14 cellular contexts compared by ENCODE assay signal in the genomic region with DNA sequence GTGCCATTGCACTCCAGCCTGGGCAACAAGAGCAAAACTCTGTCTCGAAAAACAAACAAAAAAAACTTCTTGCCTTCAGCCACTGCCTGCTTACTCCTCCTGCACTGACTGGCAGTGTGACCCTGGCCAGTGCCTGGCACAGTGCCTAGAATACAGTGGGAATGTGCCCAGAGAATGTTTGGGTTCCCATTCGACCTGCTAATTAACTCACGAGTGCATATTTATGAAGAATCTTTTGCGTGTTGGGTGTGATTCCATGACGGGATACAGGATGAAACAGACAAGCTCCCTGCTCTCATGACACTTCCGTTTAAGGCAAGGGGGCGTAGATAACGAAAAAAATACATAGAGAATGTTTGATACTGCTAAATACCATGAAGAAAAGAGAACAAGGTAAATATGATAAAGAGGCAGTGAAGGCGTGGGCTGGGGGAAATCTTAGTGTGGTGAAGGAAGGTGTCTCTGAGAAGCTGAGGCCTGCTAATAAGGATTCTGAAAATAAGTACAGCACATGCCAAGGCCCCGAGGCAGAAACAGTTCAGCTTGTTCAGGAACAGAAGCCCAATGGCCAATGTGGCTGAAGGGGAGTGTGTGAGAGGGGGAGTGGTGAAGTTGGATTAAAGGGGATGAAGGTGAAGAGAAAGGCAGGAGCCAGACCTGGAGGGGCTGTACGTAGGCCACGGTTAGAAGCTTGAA. TPM values are rescaled to one million over a fixed set of nuclear protein-coding genes. Genes with fewer than 3 reads are reported as not detected.
DNase-seq lines count a peak whose midpoint lies in the region; ATAC-seq, FAIRE-seq and TF ChIP-seq lines count a peak whose summit lies in the region.
"Had no signal": no experiment of that assay in that cellular context is flagged by ENCODE, and none has a peak within 500 bp of the region (broad histone marks: within the 10 kb centered on the region; RNA-seq: fewer than 3 reads in every experiment).

No MANE protein-coding gene starts in this region.

- no peak for ATAC-seq in SK-N-SH treated with all-trans-retinoic acid at 6 μM for 48 hours
- peak; percentile 33 to 80 (median 58) for ATAC-seq in pancreas
- ATAC-seq in HG02763 (IDR thresholded peaks at IDR 0.05; ENCODE audit: unreplicated experiment): no peak
- ATAC-seq in GM19035 (IDR thresholded peaks at IDR 0.05; ENCODE audit: unreplicated experiment): no peak

- H2AFZ ChIP-seq in SK-N-SH (ENCODE audit: low read depth): no peak overlapping the region

- no peaks in the 10 kb centered on the region for H4K20me1 ChIP-seq in SK-N-SH (ENCODE audit: insufficient read depth)

- H3K4me3 Mint-ChIP-seq in IgD-negative memory B cell: peak overlapping the region; percentile 0 to 89 (median 80)
- H3K4me3 Mint-ChIP-seq: brain had no signal

- peaks cover 8% of the 10 kb centered on the region for H3K36me3 Mint-ChIP-seq in IgD-negative memory B cell
- H3K36me3 Mint-ChIP-seq: brain had no signal

- H3K27me3 ChIP-seq in SK-N-SH (ENCODE audit: insufficient read depth): no peaks in the 10 kb centered on the region
- H3K27me3 ChIP-seq in colonic mucosa: no peaks in the 10 kb centered on the region
- H3K27me3 ChIP-seq in pancreas: peaks cover 0 to 3% (median 0%) of the 10 kb centered on the region in 4 donors

- no peak overlapping the region for H3K9ac ChIP-seq in SK-N-SH
- H3K9ac ChIP-seq in colonic mucosa (ENCODE audit: low read depth in 2 of 2, low read length in 2 of 2): no peak overlapping the region
- no peak overlapping the region for H3K9ac ChIP-seq in kidney (ENCODE audit: low read length in 2 of 2)

- H3K27ac Mint-ChIP-seq in IgD-negative memory B cell: peak overlapping the region; percentile 59 to 96 (median 94)

- no peaks in the 10 kb centered on the region for H3K9me3 ChIP-seq in SK-N-SH
- H3K9me3 ChIP-seq in colonic mucosa: no peaks in the 10 kb centered on the region
- H3K9me3 ChIP-seq in pancreas: no peaks in the 10 kb centered on the region
- H3K9me3 ChIP-seq in kidney (ENCODE audit: control insufficient read depth in 1 of 2, low read length in 2 of 2): no peaks in the 10 kb centered on the region
- H3K9me3 ChIP-seq: sigmoid colon had no signal

- TF ChIP-seq EP300 in SK-N-SH (IDR thresholded peaks at IDR 0.05; ENCODE audit: borderline replicate concordance in 1 of 2, low read depth in 1 of 2, low read length in 1 of 2): no peak

- no peaks in the 10 kb centered on the region for H3K9me2 ChIP-seq in SK-N-SH

- no peaks in the 10 kb centered on the region for H3K79me2 ChIP-seq in SK-N-SH (ENCODE audit: insufficient read depth)

- no peaks in the 10 kb centered on the region for H3K9me3 Mint-ChIP-seq in IgD-negative memory B cell

- no peak overlapping the region for H3K27ac ChIP-seq in SK-N-SH (ENCODE audit: low read depth in 2 of 2, low read length in 1 of 2)
- H3K27ac ChIP-seq in colonic mucosa: peak overlapping the region; percentile 19
- H3K27ac ChIP-seq in pancreas: no peak overlapping the region
- H3K27ac ChIP-seq in kidney (ENCODE audit: low read depth in 2 of 2, low read length in 2 of 2): peak overlapping the region in 1 of 2 donors; percentile 51

- WGBS in SK-N-SH (ENCODE audit: low lambda C conversion rate): 58% methylated on average over 12 of the region's 12 CpGs
- WGBS in pancreas, 2 donors: 30 to 34% methylated on average over 12 of the region's 12 CpGs

- TF ChIP-seq CTCF in SK-N-SH (IDR thresholded peaks at IDR 0.05): no peak
- no peak for TF ChIP-seq CTCF in colonic mucosa (IDR thresholded peaks at IDR 0.05)
- no peak for TF ChIP-seq CTCF in pancreas (IDR thresholded peaks at IDR 0.05)
- TF ChIP-seq CTCF in kidney (IDR thresholded peaks at IDR 0.05; ENCODE audit: borderline replicate concordance, extremely low read depth, insufficient read depth): no peak

- no peak overlapping the region for H3K4me2 ChIP-seq in SK-N-SH

- H3K27me3 Mint-ChIP-seq in IgD-negative memory B cell: peaks cover 1% of the 10 kb centered on the region

- DNase-seq in SK-N-SH (peak; percentile 29), colonic mucosa (no peak), pancreas (peak; percentile 46 to 80 (median 72)), kidney (no peak)
- DNase-seq: ACHN, NCI-H187, RPMI8226, sigmoid colon had no signal

- TF ChIP-seq RAD21 in SK-N-SH (IDR thresholded peaks at IDR 0.05; ENCODE audit: low read length): no peak

- intact Hi-C loops in colonic mucosa (cut with DNase I): no loop called here
- intact Hi-C loops in pancreas (cut with DNase I): no loop called here
- intact Hi-C loops in kidney (cut with DNase I): no loop called here

- POLR2A ChIA-PET in SK-N-SH (lab: Yijun Ruan, JAX): no interaction called here

- H3K4me1 Mint-ChIP-seq in IgD-negative memory B cell: peaks cover 68 to 72% (median 72%) of the 10 kb centered on the region in 3 donors
- H3K4me1 Mint-ChIP-seq: brain had no signal

- peaks cover 10% of the 10 kb centered on the region for H3F3A ChIP-seq in SK-N-SH (replicated peaks; ENCODE audit: insufficient read depth)

- FAIRE-seq in pancreas (lab: Jason Lieb, UNC) (no peak), kidney (lab: Jason Lieb, UNC) (no peak)

- no peak overlapping the region for H3K4me3 ChIP-seq in SK-N-SH (ENCODE audit: low read depth in 2 of 2, low read length in 1 of 2)
- no peak overlapping the region for H3K4me3 ChIP-seq in colonic mucosa
- no peak overlapping the region for H3K4me3 ChIP-seq in pancreas
- no peak overlapping the region for H3K4me3 ChIP-seq in kidney (ENCODE audit: low read length in 2 of 2)
- H3K4me3 ChIP-seq: sigmoid colon had no signal

- H3K36me3 ChIP-seq in SK-N-SH (replicated peaks in 1 of 2; ENCODE audit: control insufficient read depth in 1 of 2, insufficient read depth in 2 of 2, low read length in 1 of 2): no peaks in the 10 kb centered on the region
- no peaks in the 10 kb centered on the region for H3K36me3 ChIP-seq in colonic mucosa
- H3K36me3 ChIP-seq in pancreas: no peaks in the 10 kb centered on the region
- H3K36me3 ChIP-seq in kidney (ENCODE audit: control insufficient read depth in 1 of 2, insufficient read depth in 2 of 2, low read length in 2 of 2): no peaks in the 10 kb centered on the region
- H3K36me3 ChIP-seq: sigmoid colon had no signal

- CTCF ChIA-PET in SK-N-SH (lab: Yijun Ruan, JAX): interaction anchor here (1.1 to 9.5 kb wide), 4 partner anchors 8 to 76 kb away, joined by 4 to 105 read pairs (median 5); a partner anchor contains a TSS

- H3K4me1 ChIP-seq in SK-N-SH (ENCODE audit: control insufficient read depth in 1 of 2, insufficient read depth in 2 of 2, low read depth in 1 of 2, low read length in 1 of 2) (peaks cover 0 to 8% of the 10 kb centered on the region in 2 experiments; a peak in 3 of 4 replicates), colonic mucosa (no peaks in the 10 kb centered on the region), pancreas (peaks cover 0 to 2% (median 0%) of the 10 kb centered on the region in 3 donors), kidney (ENCODE audit: control insufficient read depth in 1 of 2, insufficient read depth in 1 of 2, low read depth in 1 of 2, low read length in 2 of 2) (peaks cover 2 to 16% of the 10 kb centered on the region in 2 donors)
- H3K4me1 ChIP-seq: sigmoid colon had no signal

TF ChIP-seq in SK-N-SH, 30 proteins besides CTCF, POLR2A, EP300 and RAD21:
- no peak for TF ChIP-seq RCOR1 (IDR thresholded peaks at IDR 0.05; ENCODE audit: low read length)
- peak; percentile 32; the same call in 1 of the 2 replicates for TF ChIP-seq NFIC (IDR thresholded peaks at IDR 0.05; ENCODE audit: borderline replicate concordance)

TF ChIP-seq in SK-N-SH treated with all-trans-retinoic acid at 6 μM for 48 hours, 23 proteins besides CTCF, POLR2A, EP300 and RAD21 (continues in another document):
- no peak for TF ChIP-seq ZNF8 (CRISPR knock-in tag; IDR thresholded peaks at IDR 0.05)
- TF ChIP-seq, protein P1, sequence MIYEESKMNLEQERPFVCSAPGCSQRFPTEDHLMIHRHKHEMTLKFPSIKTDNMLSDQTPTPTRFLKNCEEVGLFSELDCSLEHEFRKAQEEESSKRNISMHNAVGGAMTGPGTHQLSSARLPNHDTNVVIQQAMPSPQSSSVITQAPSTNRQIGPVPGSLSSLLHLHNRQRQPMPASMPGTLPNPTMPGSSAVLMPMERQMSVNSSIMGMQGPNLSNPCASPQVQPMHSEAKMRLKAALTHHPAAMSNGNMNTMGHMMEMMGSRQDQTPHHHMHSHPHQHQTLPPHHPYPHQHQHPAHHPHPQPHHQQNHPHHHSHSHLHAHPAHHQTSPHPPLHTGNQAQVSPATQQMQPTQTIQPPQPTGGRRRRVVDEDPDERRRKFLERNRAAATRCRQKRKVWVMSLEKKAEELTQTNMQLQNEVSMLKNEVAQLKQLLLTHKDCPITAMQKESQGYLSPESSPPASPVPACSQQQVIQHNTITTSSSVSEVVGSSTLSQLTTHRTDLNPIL (CRISPR knock-in tag; IDR thresholded peaks at IDR 0.05; ENCODE audit: low read depth): no peak

RNA-seq across cellular contexts. Expression of a gene that starts 4.3 kb away (rescaled TPM):
- polyA plus RNA-seq in SK-N-SH (2012; rRNA removed) (2.8 and 4.7 TPM in 2 replicates), IgD-negative memory B cell (34.2 TPM), pancreas (1 to 10 TPM; 3.0 to 4.6 TPM), kidney (ENCODE audit: insufficient read depth, low read depth, low replicate concordance) (17.1 TPM)
- 1.8 and 2.8 TPM in 2 replicates for polyA plus RNA-seq in SK-N-SH (2012; cell fraction: cytosol; rRNA removed)
- polyA plus RNA-seq in SK-N-SH (2012; cell fraction: nucleus; rRNA removed): 2.2 and 3.0 TPM in 2 replicates
- total RNA-seq in colonic mucosa (1 to 10 TPM; 2.5 to 3.3 TPM), pancreas (1 to 10 TPM; 1.1 to 7.1 (median 2.5) TPM), kidney (18.3 TPM)
- total RNA-seq: HT-29 had no signal

RNA-seq across cellular contexts. Expression of a gene that starts 4.4 kb away (rescaled TPM):
- 10.4 and 11.0 TPM in 2 replicates for polyA plus RNA-seq in SK-N-SH (2012; rRNA removed)
- 11.8 and 12.9 TPM in 2 replicates for polyA plus RNA-seq in SK-N-SH (2012; cell fraction: cytosol; rRNA removed)
- polyA plus RNA-seq in SK-N-SH (2012; cell fraction: nucleus; rRNA removed): 3.8 and 5.5 TPM in 2 replicates
- polyA plus RNA-seq in IgD-negative memory B cell: 10.3 TPM
- total RNA-seq in colonic mucosa: under 1 TPM; 0.56 to 0.94 TPM
- total RNA-seq in pancreas: 1 to 10 TPM in 1 of 6 donors, under 1 TPM in 5; 0.23 to 2.2 (median 0.66) TPM
- polyA plus RNA-seq in pancreas: 1 to 10 TPM in 1 of 2 donors, under 1 TPM in 1; 0.87 to 1.6 TPM
- 4.7 TPM for total RNA-seq in kidney
- polyA plus RNA-seq in kidney (ENCODE audit: insufficient read depth, low read depth, low replicate concordance): 8.3 TPM
- total RNA-seq: HT-29 had no signal

RNA-seq across cellular contexts. Expression of a gene that starts 15.8 kb away (rescaled TPM):
- 0.13 TPM in 1 of 2 replicates, not detected in the other for polyA plus RNA-seq in SK-N-SH (2012; rRNA removed)
- 0.03 and 0.05 TPM in 2 replicates for polyA plus RNA-seq in SK-N-SH (2012; cell fraction: cytosol; rRNA removed)
- polyA plus RNA-seq in SK-N-SH (2012; cell fraction: nucleus; rRNA removed): 0.11 and 0.25 TPM in 2 replicates
- polyA plus RNA-seq in IgD-negative memory B cell: 1.0 TPM
- not detected for total RNA-seq in colonic mucosa
- under 1 TPM in 1 of 6 donors, not detected in 5; 0.22 TPM for total RNA-seq in pancreas
- under 1 TPM; 0.19 to 0.28 TPM for polyA plus RNA-seq in pancreas
- 0.22 TPM for total RNA-seq in kidney
- 1.5 TPM for polyA plus RNA-seq in kidney (ENCODE audit: insufficient read depth, low read depth, low replicate concordance)
- total RNA-seq: HT-29, sigmoid colon had no signal

Comparison
In these comparisons a context has a peak if more than half of its experiments do, and no peak if none do; other contexts are left out.
1. DNase-seq: peak in SK-N-SH (single experiment) and pancreas (6 of 6); none in colonic mucosa (single experiment) and kidney (single experiment).
2. ATAC-seq: peak in pancreas (4 of 4); none in SK-N-SH treated with all-trans-retinoic acid at 6 μM for 48 hours (single experiment), HG02763 (single experiment) and GM19035 (single experiment).